In genomic region chr22:49936018-49936972, GRCh38 we compare ENCODE assay signal across 8 cellular contexts. TPM values are rescaled to one million over a fixed set of nuclear protein-coding genes. Genes with fewer than 3 reads are reported as not detected.
A peak's percentile ranks its signal among the peaks of the same experiment; 100 is the strongest.
DNase-seq lines count a peak whose midpoint lies in the region; ATAC-seq and TF ChIP-seq lines count a peak whose summit lies in the region.

No MANE protein-coding gene starts in this region.

- CTCF ChIA-PET in Panc1 (lab: Charles Lee) = interaction anchor here (0.6 to 0.7 kb wide), 4 partner anchors 13 to 254 kb away, joined by 4 to 10 read pairs (median 7); no protein-coding TSS in a partner anchor

- H3K4me3 Mint-ChIP-seq in nephron progenitor cell = peak overlapping the region; percentile 61

- H3K9me3 Mint-ChIP-seq in nephron progenitor cell = peaks cover 3% of the 10 kb centered on the region

- in situ Hi-C loops in Panc1 (cut with HindIII; ENCODE audit: low pct_unique_long_range_greater_than_20kb, low sequenced_read_pairs) = no loop called here

- ATAC-seq in GM19372 (IDR thresholded peaks at IDR 0.05; ENCODE audit: low read depth, unreplicated experiment) (peak; percentile 87), HG03469 (IDR thresholded peaks at IDR 0.05; ENCODE audit: unreplicated experiment) (peak; percentile 47), Panc1 (peak; percentile 79)

- peak in 12 of 14 donors; percentile 33 to 88 (median 52) for DNase-seq in C1 segment of cervical spinal cord (lab: John Stamatoyannopoulos, UW)
- DNase-seq in Panc1 (ENCODE audit: low read depth, low spot score) = no peak
- peak; percentile 67 to 91 for DNase-seq in activated T-helper 1 cell treated with anti-CD3 and anti-CD28 coated beads, Interleukin-2, amount 50 U/mL, for 16 hours (ENCODE audit: low read depth in 1 of 2, low spot score in 1 of 2)
- peak; percentile 92 for DNase-seq in fibroblast of the aortic adventitia (ENCODE audit: low read depth)
- peak; percentile 62 for DNase-seq in nephron progenitor cell

- H3K27me3 ChIP-seq in Panc1 (ENCODE audit: control insufficient read depth, insufficient read depth, low read length) (no peaks in the 10 kb centered on the region), stomach smooth muscle (ENCODE audit: control insufficient read depth in 1 of 2, insufficient read depth in 2 of 2, low read length in 2 of 2) (no peaks in the 10 kb centered on the region)

- H3K4me1 Mint-ChIP-seq in nephron progenitor cell = peaks cover 31% of the 10 kb centered on the region

- H3K4me3 ChIP-seq in Panc1 (ENCODE audit: low read depth in 2 of 2, low read length in 2 of 2) (peak overlapping the region; percentile 27 to 30), fibroblast of the aortic adventitia (ENCODE audit: low read depth, low read length) (peak overlapping the region; percentile 28), stomach smooth muscle (ENCODE audit: low read length in 2 of 2) (peak overlapping the region; percentile 19 to 57)

- H3K36me3 ChIP-seq in Panc1 (ENCODE audit: control insufficient read depth, insufficient read depth, low read length) (no peaks in the 10 kb centered on the region), stomach smooth muscle (ENCODE audit: control insufficient read depth in 2 of 2, insufficient read depth in 2 of 2, low read length in 2 of 2) (no peaks in the 10 kb centered on the region)

- no peak for TF ChIP-seq CTCF in Panc1 (IDR thresholded peaks at IDR 0.05)
- no peak for TF ChIP-seq CTCF in fibroblast of the aortic adventitia (IDR thresholded peaks at IDR 0.05; ENCODE audit: insufficient read depth, low read length)
- TF ChIP-seq CTCF in nephron progenitor cell (IDR thresholded peaks at IDR 0.05) = no peak

- POLR2A ChIA-PET in Panc1 (lab: Charles Lee) = interaction anchor here (0.6 to 0.7 kb wide), 3 partner anchors 15 to 119 kb away, joined by 3 to 9 read pairs (median 8); no protein-coding TSS in a partner anchor

- H3K36me3 Mint-ChIP-seq in nephron progenitor cell (ENCODE audit: low read depth) = no peaks in the 10 kb centered on the region

- no TSS peak for BruUV-seq in Panc1 (replicated peaks; lab: Mats Ljungman, UMichigan)

- peak overlapping the region; percentile 29 to 55 for H3K9ac ChIP-seq in stomach smooth muscle (ENCODE audit: low read length in 2 of 2)

- intact Hi-C loops in Panc1 (cut with micrococcal nuclease; ENCODE audit: unreplicated experiment) = no loop called here

- H3K9me3 ChIP-seq in Panc1 (ENCODE audit: control insufficient read depth, insufficient read depth, low read depth, low read length) (no peaks in the 10 kb centered on the region), stomach smooth muscle (ENCODE audit: control insufficient read depth in 2 of 2, low read length in 2 of 2) (no peaks in the 10 kb centered on the region)

- peak overlapping the region; percentile 68 for H3K27ac ChIP-seq in Panc1 (ENCODE audit: low read length)
- H3K27ac ChIP-seq in stomach smooth muscle (ENCODE audit: low read length) = no peak overlapping the region

- H3K27ac Mint-ChIP-seq in nephron progenitor cell = no peak overlapping the region

- peaks cover 28% of the 10 kb centered on the region for H3K27me3 Mint-ChIP-seq in nephron progenitor cell (ENCODE audit: low read depth, poor library complexity)

- H3K4me1 ChIP-seq in Panc1 (ENCODE audit: control insufficient read depth, insufficient read depth, low read length) (peaks cover 41% of the 10 kb centered on the region), stomach smooth muscle (ENCODE audit: control insufficient read depth, insufficient read depth, low read length) (peaks cover 37% of the 10 kb centered on the region)

RNA-seq across cellular contexts. Expression of gene CRELD2, which starts 17.9 kb away (rescaled TPM):
- total RNA-seq in Panc1 (2021; ENCODE audit: unreplicated experiment) = 59.7 TPM
- polyA plus RNA-seq in Panc1 (2012; ENCODE audit: insufficient read length) = 98.5 TPM
- total RNA-seq in fibroblast of the aortic adventitia (ENCODE audit: low replicate concordance) = 34.0 and 69.4 TPM in 2 replicates

RNA-seq across cellular contexts. Expression of gene ALG12, which starts 18.1 kb away (rescaled TPM):
- total RNA-seq in Panc1 (2021; ENCODE audit: unreplicated experiment) = 23.4 TPM
- polyA plus RNA-seq in Panc1 (2012; ENCODE audit: insufficient read length) = 41.1 TPM
- total RNA-seq in fibroblast of the aortic adventitia (ENCODE audit: low replicate concordance) = 8.3 and 19.9 TPM in 2 replicates

RNA-seq across cellular contexts. Expression of gene PIM3, which starts 24.3 kb away (rescaled TPM):
- 58.2 TPM for total RNA-seq in Panc1 (2021; ENCODE audit: unreplicated experiment)
- polyA plus RNA-seq in Panc1 (2012; ENCODE audit: insufficient read length) = 65.3 TPM
- total RNA-seq in fibroblast of the aortic adventitia (ENCODE audit: low replicate concordance) = 14.1 and 15.2 TPM in 2 replicates
